8 cellular contexts compared by ENCODE assay signal in genomic region chr6:35213824-35214756, GRCh38. TPM values are rescaled to one million over a fixed set of nuclear protein-coding genes. Genes with fewer than 3 reads are reported as not detected.
A peak's percentile ranks its signal among the peaks of the same experiment; 100 is the strongest.
DNase-seq lines count a peak whose midpoint lies in the region; ATAC-seq and TF ChIP-seq lines count a peak whose summit lies in the region.

SCUBE3 (plus strand) TSS chr6:35213956; CDS start chr6:35214419, 463 bp downstream.

- peak within 1 kb of the TSS; percentile 86 for H3K27ac Mint-ChIP-seq in nephron progenitor cell

- H3K9me3 Mint-ChIP-seq in nephron progenitor cell: no peaks in the 10 kb centered on the region

- H3K4me1 Mint-ChIP-seq in nephron progenitor cell: peaks cover 68% of the 10 kb centered on the region

- no peak for ATAC-seq in GM21825 (IDR thresholded peaks at IDR 0.05; ENCODE audit: unreplicated experiment)
- no peak for ATAC-seq in HG03565 (IDR thresholded peaks at IDR 0.05; ENCODE audit: unreplicated experiment)

- H3K36me3 Mint-ChIP-seq in nephron progenitor cell (ENCODE audit: low read depth): no peaks in the 10 kb centered on the region

- DNase-seq in COLO668 (lab: John Stamatoyannopoulos, UW; ENCODE audit: unreplicated experiment) (peak; percentile 46), HT1080 (ENCODE audit: low read depth) (peak; percentile 44), fibroblast of the aortic adventitia (ENCODE audit: low read depth) (peak; percentile 29), nephron progenitor cell (peak; percentile 76), AML-193 (lab: John Stamatoyannopoulos, UW) (no peak)

- H3K27me3 Mint-ChIP-seq in nephron progenitor cell (ENCODE audit: low read depth, poor library complexity): peaks cover 25% of the 10 kb centered on the region

- TF ChIP-seq CTCF in WI38 (IDR thresholded peaks at IDR 0.05; ENCODE audit: low read depth, low read length): no peak
- no peak for TF ChIP-seq CTCF in fibroblast of the aortic adventitia (IDR thresholded peaks at IDR 0.05; ENCODE audit: insufficient read depth, low read length)
- TF ChIP-seq CTCF in nephron progenitor cell (IDR thresholded peaks at IDR 0.05): no peak

- peak within 1 kb of the TSS; percentile 59 for H3K4me3 ChIP-seq in WI38 (ENCODE audit: low read depth, low read length)
- H3K4me3 ChIP-seq in fibroblast of the aortic adventitia (ENCODE audit: low read depth, low read length): peak within 1 kb of the TSS; percentile 64

- peak within 1 kb of the TSS; percentile 89 for H3K4me3 Mint-ChIP-seq in nephron progenitor cell

RNA-seq across cellular contexts. Expression of gene SCUBE3, which starts in this region (rescaled TPM):
- 0.84 and 1.0 TPM in 2 replicates for total RNA-seq in HT1080 (2014; rRNA removed; shearing (Covaris generic))
- polyA plus RNA-seq in HT1080 (2015; cell fraction: cytosol; rRNA removed): 2.2 and 2.6 TPM in 2 replicates
- polyA plus RNA-seq in HT1080 (2015; cell fraction: nucleus; rRNA removed): 6.8 and 7.0 TPM in 2 replicates
- total RNA-seq in fibroblast of the aortic adventitia (ENCODE audit: low replicate concordance): 1.8 and 10.0 TPM in 2 replicates

Comparison
In these comparisons a context has a peak if more than half of its experiments do, and no peak if none do; other contexts are left out.
1. DNase-seq: peak in COLO668 (single experiment), HT1080 (single experiment), fibroblast of the aortic adventitia (single experiment) and nephron progenitor cell (single experiment); none in AML-193 (0 of 2).